ENCODE assay signal across 8 cellular contexts in the genomic region with DNA sequence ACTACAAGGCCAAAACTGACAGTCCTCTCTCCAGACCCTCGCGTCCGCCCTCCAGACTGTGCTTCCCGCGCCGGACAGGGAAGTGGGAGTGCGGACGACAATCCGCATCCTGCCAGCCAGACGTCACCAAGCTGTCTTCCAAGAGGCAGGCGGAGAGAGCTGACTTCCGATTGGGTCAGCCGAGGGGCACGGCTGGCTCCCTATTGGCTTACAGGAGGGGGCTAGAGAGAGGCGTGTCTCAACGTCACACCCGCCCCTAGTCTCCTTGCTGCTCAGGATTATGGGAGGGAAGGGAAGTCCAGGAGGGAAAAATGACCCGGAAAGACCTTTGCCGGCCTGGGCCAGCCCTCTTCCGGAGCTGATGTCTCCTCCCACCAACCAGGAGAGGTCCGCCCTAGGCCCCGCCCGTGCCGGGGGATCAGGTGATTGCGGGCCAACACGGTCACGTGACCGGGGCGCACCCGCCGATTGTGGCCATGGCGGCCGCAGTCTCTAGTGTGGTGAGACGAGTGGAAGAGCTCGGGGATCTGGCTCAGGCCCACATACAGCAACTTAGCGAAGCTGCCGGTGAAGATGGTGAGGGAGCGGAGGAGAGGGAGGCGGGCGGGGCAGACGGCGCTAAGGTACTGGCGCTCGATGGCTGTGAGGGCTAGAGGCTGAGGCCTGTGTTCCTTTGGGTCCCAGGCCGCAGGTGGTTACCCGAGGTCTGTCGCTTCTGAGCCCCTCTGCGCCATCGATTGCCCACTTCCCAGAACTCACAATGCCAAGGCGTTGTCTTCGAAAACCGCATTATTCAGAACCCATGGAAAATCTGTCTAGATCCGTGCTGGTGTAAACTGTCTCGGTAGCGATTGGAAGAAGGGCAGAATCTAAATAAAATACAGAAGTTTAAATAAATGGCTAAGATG. TPM values are rescaled to one million over a fixed set of nuclear protein-coding genes. Genes with fewer than 3 reads are reported as not detected.
DNase-seq lines count a peak whose midpoint lies in the region; ATAC-seq and TF ChIP-seq lines count a peak whose summit lies in the region.

A gene with protein sequence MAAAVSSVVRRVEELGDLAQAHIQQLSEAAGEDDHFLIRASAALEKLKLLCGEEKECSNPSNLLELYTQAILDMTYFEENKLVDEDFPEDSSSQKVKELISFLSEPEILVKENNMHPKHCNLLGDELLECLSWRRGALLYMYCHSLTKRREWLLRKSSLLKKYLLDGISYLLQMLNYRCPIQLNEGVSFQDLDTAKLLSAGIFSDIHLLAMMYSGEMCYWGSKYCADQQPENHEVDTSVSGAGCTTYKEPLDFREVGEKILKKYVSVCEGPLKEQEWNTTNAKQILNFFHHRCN (plus strand): TSS at position 453 of the 908 bp plus-strand sequence. CDS start 24 bp downstream, at position 477.

- peak within 1 kb of the TSS; percentile 85 for H3K9ac ChIP-seq in PC-3 (ENCODE audit: low read length)

- H3K4me2 ChIP-seq in PC-3 (ENCODE audit: low read length): peak within 1 kb of the TSS; percentile 87

- peak within 1 kb of the TSS; percentile 72 for H2AFZ ChIP-seq in PC-3 (ENCODE audit: low read length)

- no peaks in the 10 kb centered on the region for H3K9me2 ChIP-seq in PC-3 (replicated peaks; ENCODE audit: low read length)

- TSS peak; percentile 61 for BruUV-seq in PC-3 (replicated peaks; lab: Mats Ljungman, UMichigan)

- intact Hi-C loops in PC-3 (cut with micrococcal nuclease): loop anchor here (1.0 kb wide), 2 partner anchors 20 to 34 kb away; a partner anchor contains a TSS

- H3K36me3 ChIP-seq in PC-3 (ENCODE audit: low read depth, low read length): peaks cover 8% of the 10 kb centered on the region; the same call in 1 of the 2 replicates

- CTCF ChIA-PET in PC-3 (lab: Charles Lee): interaction anchor here (0.7 to 1.4 kb wide), 3 partner anchors 48 to 153 kb away, joined by 3 to 7 read pairs (median 5); no protein-coding TSS in a partner anchor

- no peaks in the 10 kb centered on the region for H3K9me3 ChIP-seq in PC-3 (ENCODE audit: low read length)
- H3K9me3 ChIP-seq in mononuclear cell (ENCODE audit: low read depth, low read length): no peaks in the 10 kb centered on the region

- peak; percentile 96 for DNase-seq in DMS114 treated with DMSO at 0.1 percent for 48 hours (lab: John Stamatoyannopoulos, UW; ENCODE audit: unreplicated experiment)
- DNase-seq in PC-3: peak; percentile 99
- peak; percentile 99 for DNase-seq in activated T-cell treated with anti-CD3 and anti-CD28 coated beads for 48 hours (ENCODE audit: low read depth)
- peak; percentile 100 for DNase-seq in epithelial cell of esophagus (ENCODE audit: low read depth)
- peak; percentile 95 for DNase-seq in stimulated activated CD8-positive, alpha-beta memory T cell treated with anti-CD3 and anti-CD28 coated beads, Interleukin-4, amount 100 ng/mL, for 1 hour (ENCODE audit: low read depth in 2 of 2, low spot score in 1 of 2)

- H4K20me1 ChIP-seq in PC-3 (ENCODE audit: low read length): no peaks in the 10 kb centered on the region

- peaks cover 28% of the 10 kb centered on the region for H3K79me2 ChIP-seq in PC-3 (ENCODE audit: low read length)

- no peak for TF ChIP-seq CTCF in PC-3 (conservative IDR thresholded peaks at IDR 0.05; ENCODE audit: low read depth, low read length)
- TF ChIP-seq CTCF in epithelial cell of esophagus (IDR thresholded peaks at IDR 0.05; ENCODE audit: insufficient read depth, low read depth, low read length, missing control alignments): no peak

- TF ChIP-seq EP300 in Ishikawa (IDR thresholded peaks at IDR 0.05; ENCODE audit: borderline replicate concordance): 0 out of 2 replicates have a peak, but pooled peaks have one; percentile 11

- POLR2A ChIA-PET in PC-3 (lab: Charles Lee; ENCODE audit: unreplicated experiment): interaction anchor here (0.5 to 1.2 kb wide), 9 partner anchors 20 to 1518 kb away, joined by 3 to 7 read pairs (median 3); no protein-coding TSS in a partner anchor

- peaks cover 18% of the 10 kb centered on the region for H3K4me1 ChIP-seq in PC-3 (ENCODE audit: insufficient read depth, low read length)
- peaks cover 22% of the 10 kb centered on the region for H3K4me1 ChIP-seq in mononuclear cell (ENCODE audit: insufficient read depth, low read length)

- H3K27ac ChIP-seq in PC-3 (ENCODE audit: low read length): peak within 1 kb of the TSS; percentile 10

- TF ChIP-seq RAD21 in Ishikawa (IDR thresholded peaks at IDR 0.05; ENCODE audit: low read depth): no peak

- no peaks in the 10 kb centered on the region for H3K27me3 ChIP-seq in PC-3 (ENCODE audit: low read length)
- peaks cover 10% of the 10 kb centered on the region for H3K27me3 ChIP-seq in mononuclear cell (ENCODE audit: insufficient read depth, low read length)

- ATAC-seq in GM21576 (IDR thresholded peaks at IDR 0.05; ENCODE audit: unreplicated experiment): peak; percentile 99
- ATAC-seq in PC-3: peak; percentile 99

- H3F3A ChIP-seq in PC-3 (ENCODE audit: low read length, unreplicated experiment): no peaks in the 10 kb centered on the region

- peak within 1 kb of the TSS; percentile 78 for H3K4me3 ChIP-seq in PC-3 (ENCODE audit: low read length)
- H3K4me3 ChIP-seq in epithelial cell of esophagus (ENCODE audit: low read length): peak within 1 kb of the TSS; percentile 83
- peak within 1 kb of the TSS; percentile 72 for H3K4me3 ChIP-seq in mononuclear cell (ENCODE audit: low read length)

TF ChIP-seq in Ishikawa, 13 proteins besides CTCF, POLR2A, EP300 and RAD21:
- peak; percentile 94 for TF ChIP-seq TAF1 (IDR thresholded peaks at IDR 0.05; ENCODE audit: low read depth)
- peak; percentile 6; the same call in 1 of the 2 replicates for TF ChIP-seq NFIC (IDR thresholded peaks at IDR 0.05)
- TF ChIP-seq, protein P1, sequence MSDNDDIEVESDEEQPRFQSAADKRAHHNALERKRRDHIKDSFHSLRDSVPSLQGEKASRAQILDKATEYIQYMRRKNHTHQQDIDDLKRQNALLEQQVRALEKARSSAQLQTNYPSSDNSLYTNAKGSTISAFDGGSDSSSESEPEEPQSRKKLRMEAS (IDR thresholded peaks at IDR 0.05): peak; percentile 77
- TF ChIP-seq TCF12 (IDR thresholded peaks at IDR 0.05; ENCODE audit: low read depth): peak; percentile 57
- TF ChIP-seq CEBPB (IDR thresholded peaks at IDR 0.05): no peak
- TF ChIP-seq, protein P2, sequence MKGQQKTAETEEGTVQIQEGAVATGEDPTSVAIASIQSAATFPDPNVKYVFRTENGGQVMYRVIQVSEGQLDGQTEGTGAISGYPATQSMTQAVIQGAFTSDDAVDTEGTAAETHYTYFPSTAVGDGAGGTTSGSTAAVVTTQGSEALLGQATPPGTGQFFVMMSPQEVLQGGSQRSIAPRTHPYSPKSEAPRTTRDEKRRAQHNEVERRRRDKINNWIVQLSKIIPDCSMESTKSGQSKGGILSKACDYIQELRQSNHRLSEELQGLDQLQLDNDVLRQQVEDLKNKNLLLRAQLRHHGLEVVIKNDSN (IDR thresholded peaks at IDR 0.05): peak; percentile 99
- TF ChIP-seq, protein P3, sequence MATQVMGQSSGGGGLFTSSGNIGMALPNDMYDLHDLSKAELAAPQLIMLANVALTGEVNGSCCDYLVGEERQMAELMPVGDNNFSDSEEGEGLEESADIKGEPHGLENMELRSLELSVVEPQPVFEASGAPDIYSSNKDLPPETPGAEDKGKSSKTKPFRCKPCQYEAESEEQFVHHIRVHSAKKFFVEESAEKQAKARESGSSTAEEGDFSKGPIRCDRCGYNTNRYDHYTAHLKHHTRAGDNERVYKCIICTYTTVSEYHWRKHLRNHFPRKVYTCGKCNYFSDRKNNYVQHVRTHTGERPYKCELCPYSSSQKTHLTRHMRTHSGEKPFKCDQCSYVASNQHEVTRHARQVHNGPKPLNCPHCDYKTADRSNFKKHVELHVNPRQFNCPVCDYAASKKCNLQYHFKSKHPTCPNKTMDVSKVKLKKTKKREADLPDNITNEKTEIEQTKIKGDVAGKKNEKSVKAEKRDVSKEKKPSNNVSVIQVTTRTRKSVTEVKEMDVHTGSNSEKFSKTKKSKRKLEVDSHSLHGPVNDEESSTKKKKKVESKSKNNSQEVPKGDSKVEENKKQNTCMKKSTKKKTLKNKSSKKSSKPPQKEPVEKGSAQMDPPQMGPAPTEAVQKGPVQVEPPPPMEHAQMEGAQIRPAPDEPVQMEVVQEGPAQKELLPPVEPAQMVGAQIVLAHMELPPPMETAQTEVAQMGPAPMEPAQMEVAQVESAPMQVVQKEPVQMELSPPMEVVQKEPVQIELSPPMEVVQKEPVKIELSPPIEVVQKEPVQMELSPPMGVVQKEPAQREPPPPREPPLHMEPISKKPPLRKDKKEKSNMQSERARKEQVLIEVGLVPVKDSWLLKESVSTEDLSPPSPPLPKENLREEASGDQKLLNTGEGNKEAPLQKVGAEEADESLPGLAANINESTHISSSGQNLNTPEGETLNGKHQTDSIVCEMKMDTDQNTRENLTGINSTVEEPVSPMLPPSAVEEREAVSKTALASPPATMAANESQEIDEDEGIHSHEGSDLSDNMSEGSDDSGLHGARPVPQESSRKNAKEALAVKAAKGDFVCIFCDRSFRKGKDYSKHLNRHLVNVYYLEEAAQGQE (IDR thresholded peaks at IDR 0.05; ENCODE audit: low read depth): no peak
- TF ChIP-seq EGR1 (IDR thresholded peaks at IDR 0.05): no peak; the same call in 1 of the 2 replicates
- TF ChIP-seq YY1 (IDR thresholded peaks at IDR 0.05; ENCODE audit: low read depth): peak; percentile 94
- TF ChIP-seq ZBTB7A (IDR thresholded peaks at IDR 0.05; ENCODE audit: low read depth): no peak
- TF ChIP-seq TEAD4 (IDR thresholded peaks at IDR 0.05): 0 out of 2 replicates have a peak, but pooled peaks have one; percentile 7
- peak; percentile 49; the same call in 1 of the 2 replicates for TF ChIP-seq FOXM1 (IDR thresholded peaks at IDR 0.05; ENCODE audit: borderline replicate concordance, low read depth)
- TF ChIP-seq CREB1 (IDR thresholded peaks at IDR 0.05; ENCODE audit: low read depth): peak; percentile 83
TF ChIP-seq in Ishikawa: peak in this region for 9.

RNA-seq across cellular contexts. Expression of the gene that starts here (rescaled TPM):
- 10.3 and 11.3 TPM in 2 replicates for total RNA-seq in PC-3 (2014; rRNA removed)
- total RNA-seq in mononuclear cell: 9.3 TPM

Comparison
In these comparisons a context has a peak if more than half of its experiments do, and no peak if none do; other contexts are left out.
1. Peak in every context shown above with its lines: DNase-seq, ATAC-seq, H3K4me3 ChIP-seq and H3K27ac ChIP-seq.